8 cellular contexts compared by ENCODE assay signal in the genomic region with DNA sequence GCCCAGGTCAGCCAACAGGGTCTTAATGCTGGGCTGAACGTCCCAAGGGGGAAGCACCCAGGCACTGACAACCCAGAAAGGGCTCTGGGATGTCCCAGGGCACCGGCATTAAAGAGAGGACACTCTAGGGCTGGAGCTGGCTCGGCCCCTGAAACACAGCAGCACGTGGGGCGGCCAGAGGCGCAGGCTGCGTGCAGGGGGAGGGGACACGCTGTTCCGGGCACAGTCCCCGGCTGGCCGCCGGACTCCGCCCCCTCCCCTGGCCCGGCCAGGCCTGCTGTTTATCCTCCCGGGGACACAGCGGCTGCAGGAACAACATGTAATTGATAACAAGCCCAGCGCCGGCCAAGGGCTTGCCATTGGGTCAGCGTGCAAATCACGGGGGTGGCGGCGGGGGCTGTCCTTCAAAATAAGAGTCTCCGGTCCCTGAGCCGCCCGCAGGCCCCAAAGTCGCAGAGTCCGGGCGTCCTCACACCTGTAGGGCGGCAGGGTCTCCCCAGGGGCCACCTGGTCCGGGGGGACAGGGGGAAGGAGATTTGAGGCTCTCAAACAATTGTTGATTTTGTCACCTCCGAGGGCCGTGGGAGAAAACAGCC. TPM values are rescaled to one million over a fixed set of nuclear protein-coding genes. Genes with fewer than 3 reads are reported as not detected.
DNase-seq lines count a peak whose midpoint lies in the region; ATAC-seq and TF ChIP-seq lines count a peak whose summit lies in the region.

No MANE protein-coding gene starts in this region.

- peaks cover 8% of the 10 kb centered on the region for H3K36me3 Mint-ChIP-seq in T-helper 17 cell (ENCODE audit: low read depth)

- H3K27ac ChIP-seq in thoracic aorta: peak overlapping the region; percentile 97

- H3K27me3 ChIP-seq in H7 (ENCODE audit: control insufficient read depth, insufficient read depth, low read length) (peaks cover 19% of the 10 kb centered on the region), thoracic aorta (replicated peaks; ENCODE audit: insufficient read depth) (no peaks in the 10 kb centered on the region)

- no peaks in the 10 kb centered on the region for H3K9me3 ChIP-seq in T-helper 17 cell (ENCODE audit: control insufficient read depth, low read length, poor library complexity, severe bottlenecking)
- H3K9me3 ChIP-seq in thoracic aorta: no peaks in the 10 kb centered on the region

- H3K36me3 ChIP-seq in H7 (replicated peaks; ENCODE audit: control insufficient read depth, insufficient read depth, low read length): no peaks in the 10 kb centered on the region
- peaks cover 34% of the 10 kb centered on the region for H3K36me3 ChIP-seq in thoracic aorta

- H3K4me3 ChIP-seq in H7 (ENCODE audit: insufficient read depth, low read depth, low read length): peak overlapping the region; percentile 66
- peak overlapping the region; percentile 62 for H3K4me3 ChIP-seq in epithelial cell of proximal tubule (ENCODE audit: low read depth, low read length)
- H3K4me3 ChIP-seq in thoracic aorta: peak overlapping the region; percentile 84

- H3K4me1 ChIP-seq in thoracic aorta (ENCODE audit: control insufficient read depth in 1 of 2, low read depth in 2 of 2): peaks cover 22 to 57% of the 10 kb centered on the region in 2 donors

- TF ChIP-seq CTCF in epithelial cell of proximal tubule (conservative IDR thresholded peaks at IDR 0.05; ENCODE audit: low read depth, low read length): no peak
- TF ChIP-seq CTCF in thoracic aorta (IDR thresholded peaks at IDR 0.05): no peak

- ATAC-seq in T-helper 17 cell (no peak), thoracic aorta (ENCODE audit: insufficient number of reproducible peaks, low FRiP score, low read depth) (peak; percentile 92), HG03469 (IDR thresholded peaks at IDR 0.05; ENCODE audit: unreplicated experiment) (no peak)

- H3K27me3 Mint-ChIP-seq in T-helper 17 cell: peaks cover 45% of the 10 kb centered on the region

- H3K4me1 Mint-ChIP-seq in T-helper 17 cell: peaks cover 8% of the 10 kb centered on the region

- peak; percentile 74 for DNase-seq in AG08395 (ENCODE audit: low spot score)
- DNase-seq in H7: peak; percentile 98
- no peak for DNase-seq in T-helper 17 cell
- DNase-seq in epithelial cell of proximal tubule (ENCODE audit: low read depth): no peak
- DNase-seq in mesenteric fat pad (ENCODE audit: low spot score): peak; percentile 96
- peak; percentile 93 for DNase-seq in thoracic aorta (ENCODE audit: low spot score)
- DNase-seq in NCI-H345 (lab: John Stamatoyannopoulos, UW): no peak

- peak overlapping the region; percentile 95 for H3K4me3 Mint-ChIP-seq in T-helper 17 cell

- no peak overlapping the region for H3K27ac Mint-ChIP-seq in T-helper 17 cell

RNA-seq across cellular contexts. Expression of a gene that starts 1.3 kb away (rescaled TPM):
- 8.5 and 10.5 TPM in 2 replicates for total RNA-seq in H7 (2014; rRNA removed; shearing (Covaris generic))
- under 1 TPM in 1 of 2 donors, not detected in 1; 0.39 TPM for total RNA-seq in T-helper 17 cell
- 0.14 TPM in 1 of 2 replicates, not detected in the other for total RNA-seq in epithelial cell of proximal tubule
- total RNA-seq in mesenteric fat pad: 53.8 TPM
- 10 to 100 TPM; 55.7 to 90.2 TPM for total RNA-seq in thoracic aorta

RNA-seq across cellular contexts. Expression of a gene that starts 38.8 kb away (rescaled TPM):
- total RNA-seq in H7 (2014; rRNA removed; shearing (Covaris generic)): 0.24 and 1.5 TPM in 2 replicates
- total RNA-seq in T-helper 17 cell (not detected), epithelial cell of proximal tubule (not detected in 2 replicates), mesenteric fat pad (not detected), thoracic aorta (not detected)

Comparison
In these comparisons a context has a peak if more than half of its experiments do, and no peak if none do; other contexts are left out.
1. DNase-seq: peak in AG08395 (single experiment), H7 (single experiment), mesenteric fat pad (single experiment) and thoracic aorta (single experiment); none in T-helper 17 cell (0 of 3), epithelial cell of proximal tubule (single experiment) and NCI-H345 (single experiment).
2. Peak in every context shown above with its lines, with median percentiles within 50 percentile points of each other: H3K4me3 ChIP-seq.